In the genomic region with DNA sequence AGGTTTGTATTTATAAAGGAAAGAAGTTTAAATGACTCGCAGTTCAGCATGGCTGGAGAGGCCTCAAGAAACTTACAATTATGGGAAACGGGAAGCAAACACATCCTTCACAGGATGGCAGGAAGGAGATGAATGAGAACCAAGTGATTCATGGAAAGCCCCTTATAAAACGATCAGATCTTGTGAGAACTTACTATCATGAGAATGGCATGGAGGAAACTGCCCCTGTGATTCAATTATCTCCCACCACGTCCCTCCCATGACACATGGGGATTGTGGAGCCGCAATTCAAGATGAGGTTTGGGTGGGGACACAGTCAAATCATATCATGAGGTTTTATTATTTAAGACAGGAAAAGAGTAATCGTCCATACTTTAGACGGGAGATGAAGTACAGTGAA, we compare ENCODE assay signal across 25 cellular contexts. TPM values are rescaled to one million over a fixed set of nuclear protein-coding genes. Genes with fewer than 3 reads are reported as not detected.
"Had no signal": no experiment of that assay in that cellular context is flagged by ENCODE, and none has a peak within 500 bp of the region (broad histone marks: within the 10 kb centered on the region; RNA-seq: fewer than 3 reads in every experiment).

No MANE protein-coding gene starts in this region.

- FAIRE-seq: islet of Langerhans, kidney had no signal

- ATAC-seq: mucosa of descending colon; naive thymus-derived CD4-positive, alpha-beta T cell; natural killer cell treated with Interleukin-12 subunit alpha and Interleukin-12 subunit beta and Interleukin-15 and Interleukin-18, amount 100 ng/mL, for 72 hours; right lobe of liver; stimulated activated memory B cell treated with anti-CD40 and anti-IgM and Interleukin-4, amounts not matched to agents 10 μg/mL and 1 μg/mL and 100 μg/mL, for 72 hours; stimulated activated naive CD8-positive, alpha-beta T cell treated with anti-CD3 and anti-CD28 coated beads, Interleukin-15, amount 100 ng/mL, for 72 hours had no signal

- DNase-seq: hypothalamus; immature natural killer cell; kidney; left ventricle myocardium inferior; mesendoderm; mucosa of descending colon; naive thymus-derived CD4-positive, alpha-beta T cell; ovary; right lobe of liver; stimulated activated CD4-positive, alpha-beta T cell treated with anti-CD3 and anti-CD28 coated beads, Interleukin-1b, Interleukin-23, amount 100 ng/mL, for 48 hours; stimulated activated CD4-positive, alpha-beta T cell treated with anti-CD3 and anti-CD28 coated beads, Interleukin-2, amount 100 ng/mL, for 48 hours; stimulated activated CD4-positive, alpha-beta T cell treated with anti-CD3 and anti-CD28 coated beads, Interleukin-4, amount 100 ng/mL, for 4 hours; stimulated activated CD8-positive, alpha-beta memory T cell treated with anti-CD3 and anti-CD28 coated beads, Interleukin-4, amount 100 ng/mL, for 48 hours; stimulated activated naive CD4-positive, alpha-beta T cell treated with Interleukin-2 at 50 U/mL for 16 hours; stimulated activated naive CD8-positive, alpha-beta T cell treated with anti-CD3 and anti-CD28 coated beads, Interleukin-15, amount 100 ng/mL, for 72 hours; substantia nigra; uterus had no signal

RNA-seq across cellular contexts. Expression of a gene that starts 4.0 kb away (rescaled TPM):
- total RNA-seq: kidney, mesothelial cell of epicardium, progenitor cell of endocrine pancreas, renal cortical epithelial cell, smooth muscle cell, ureter, uterus had no signal
